In the genomic region with DNA sequence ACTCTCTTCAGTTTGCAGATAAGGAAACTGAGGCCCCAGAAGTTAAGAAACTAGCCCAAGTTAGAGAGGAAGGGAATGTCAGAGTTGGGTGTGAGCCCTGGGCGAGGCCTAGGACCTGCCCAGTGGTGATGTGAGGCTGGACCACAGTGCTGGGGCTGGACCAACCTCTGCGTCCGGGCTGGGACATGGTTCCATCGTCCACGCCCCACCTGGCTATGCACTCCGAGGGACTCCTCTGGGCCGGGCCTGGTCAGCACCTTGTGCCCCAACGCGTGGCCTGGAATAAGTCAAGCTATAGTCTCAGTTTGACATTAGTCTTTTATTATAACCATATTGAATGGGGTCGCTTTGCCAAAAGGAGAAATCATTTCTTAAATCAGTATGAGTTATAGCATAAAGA, we compare ENCODE assay signal across 26 cellular contexts.
"Had no signal": no experiment of that assay in that cellular context is flagged by ENCODE, and none has a peak within 500 bp of the region (broad histone marks: within the 10 kb centered on the region; RNA-seq: fewer than 3 reads in every experiment).

No MANE protein-coding gene starts in this region.

- H3K27me3 Mint-ChIP-seq: brain, IgD-negative memory B cell had no signal

- H3K9me3 ChIP-seq: SK-N-SH had no signal

- H3K4me1 Mint-ChIP-seq: WTC11 had no signal

- ATAC-seq: activated T-cell treated with anti-CD3 and anti-CD28 coated beads, Interleukin-2, amount 50 U/mL, for 72 hours; WTC11 had no signal

- H3K27ac Mint-ChIP-seq: activated T-cell treated with anti-CD3 and anti-CD28 coated beads, Interleukin-2, amount 50 U/mL, for 72 hours; activated T-helper 2 cell treated with anti-CD3 and anti-CD28 coated beads, Interferon-gamma antibody, Interleukin-2, Interleukin-4, amounts not matched to agents 10 μg/mL and 5 μg/mL and 100 μg/mL, durations not matched to agents 14 hours and 24 hours and 36 hours; IgD-negative memory B cell; WTC11 had no signal

- H3K4me3 Mint-ChIP-seq: activated T-cell treated with anti-CD3 and anti-CD28 coated beads, Interleukin-2, amount 50 U/mL, for 72 hours; brain; IgD-negative memory B cell; WTC11 had no signal

- DNase-seq: activated CD4-positive, alpha-beta T cell treated with anti-CD3 and anti-CD28 coated beads for 48 hours; activated CD4-positive, alpha-beta T cell treated with anti-CD3 and anti-CD28 coated beads, Interleukin-2, amount 50 U/mL, for 4 hours; activated CD4-positive, CD25-positive, alpha-beta regulatory T cell treated with anti-CD3 and anti-CD28 coated beads, Interleukin-2, amount 50 U/mL, for 72 hours; activated CD8-positive, alpha-beta memory T cell treated with anti-CD3 and anti-CD28 coated beads, Interleukin-2, amount 50 U/mL, for 4 hours; activated gamma-delta T cell treated with Interleukin-2 at 50 U/mL for 16 hours; activated naive CD4-positive, alpha-beta T cell treated with anti-CD3 and anti-CD28 coated beads, Interleukin-2, amount 50 U/mL, for 16 hours; activated T-cell treated with anti-CD3 and anti-CD28 coated beads, Interleukin-2, amount 50 U/mL, for 72 hours; amygdala; KG1; NCI-H1092; NCI-H1417 treated with DMSO at 0.1 percent for 48 hours; NCI-H1694; NCI-H2029; NCI-H2107; NCI-H2171 treated with DMSO at 0.1 percent for 48 hours; NCI-H226; NCI-H526; NCI-H82; RPMI8226; SK-N-SH; T-helper 1 cell; T-helper 9 cell had no signal
